ENCODE assay signal across 1 cellular context in genomic region chr15:42920281-42921048, GRCh38.
TF ChIP-seq lines count a peak whose summit lies in the region.

TSS of gene TTBK2 (minus strand) at chr15:42920778. CDS start at chr15:42878617, 42,161 bp downstream.

TF ChIP-seq in K562, 482 proteins besides CTCF, POLR2A, EP300 and RAD21 (continued from another document and continues in another):
- TF ChIP-seq, protein P1, sequence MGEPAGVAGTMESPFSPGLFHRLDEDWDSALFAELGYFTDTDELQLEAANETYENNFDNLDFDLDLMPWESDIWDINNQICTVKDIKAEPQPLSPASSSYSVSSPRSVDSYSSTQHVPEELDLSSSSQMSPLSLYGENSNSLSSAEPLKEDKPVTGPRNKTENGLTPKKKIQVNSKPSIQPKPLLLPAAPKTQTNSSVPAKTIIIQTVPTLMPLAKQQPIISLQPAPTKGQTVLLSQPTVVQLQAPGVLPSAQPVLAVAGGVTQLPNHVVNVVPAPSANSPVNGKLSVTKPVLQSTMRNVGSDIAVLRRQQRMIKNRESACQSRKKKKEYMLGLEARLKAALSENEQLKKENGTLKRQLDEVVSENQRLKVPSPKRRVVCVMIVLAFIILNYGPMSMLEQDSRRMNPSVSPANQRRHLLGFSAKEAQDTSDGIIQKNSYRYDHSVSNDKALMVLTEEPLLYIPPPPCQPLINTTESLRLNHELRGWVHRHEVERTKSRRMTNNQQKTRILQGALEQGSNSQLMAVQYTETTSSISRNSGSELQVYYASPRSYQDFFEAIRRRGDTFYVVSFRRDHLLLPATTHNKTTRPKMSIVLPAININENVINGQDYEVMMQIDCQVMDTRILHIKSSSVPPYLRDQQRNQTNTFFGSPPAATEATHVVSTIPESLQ (CRISPR knock-in tag; IDR thresholded peaks at IDR 0.05) = no peak
- no peak for TF ChIP-seq SMAD4 (CRISPR knock-in tag; conservative IDR thresholded peaks at IDR 0.05)
- no peak for TF ChIP-seq ZNF146 (CRISPR knock-in tag; IDR thresholded peaks at IDR 0.05; ENCODE audit: unreplicated experiment)
- TF ChIP-seq NELFE (IDR thresholded peaks at IDR 0.05; ENCODE audit: insufficient read depth, insufficient read length) = no peak
- no peak for TF ChIP-seq ZNF584 (CRISPR knock-in tag; IDR thresholded peaks at IDR 0.05; ENCODE audit: low read depth)
- TF ChIP-seq BCL6 (CRISPR knock-in tag; IDR thresholded peaks at IDR 0.05) = no peak
- TF ChIP-seq, protein P2, sequence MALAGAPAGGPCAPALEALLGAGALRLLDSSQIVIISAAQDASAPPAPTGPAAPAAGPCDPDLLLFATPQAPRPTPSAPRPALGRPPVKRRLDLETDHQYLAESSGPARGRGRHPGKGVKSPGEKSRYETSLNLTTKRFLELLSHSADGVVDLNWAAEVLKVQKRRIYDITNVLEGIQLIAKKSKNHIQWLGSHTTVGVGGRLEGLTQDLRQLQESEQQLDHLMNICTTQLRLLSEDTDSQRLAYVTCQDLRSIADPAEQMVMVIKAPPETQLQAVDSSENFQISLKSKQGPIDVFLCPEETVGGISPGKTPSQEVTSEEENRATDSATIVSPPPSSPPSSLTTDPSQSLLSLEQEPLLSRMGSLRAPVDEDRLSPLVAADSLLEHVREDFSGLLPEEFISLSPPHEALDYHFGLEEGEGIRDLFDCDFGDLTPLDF (CRISPR knock-in tag; IDR thresholded peaks at IDR 0.05) = no peak
- TF ChIP-seq, protein P3, sequence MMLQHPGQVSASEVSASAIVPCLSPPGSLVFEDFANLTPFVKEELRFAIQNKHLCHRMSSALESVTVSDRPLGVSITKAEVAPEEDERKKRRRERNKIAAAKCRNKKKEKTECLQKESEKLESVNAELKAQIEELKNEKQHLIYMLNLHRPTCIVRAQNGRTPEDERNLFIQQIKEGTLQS (IDR thresholded peaks at IDR 0.05) = no peak
- TF ChIP-seq, protein P3 (CRISPR knock-in tag; conservative IDR thresholded peaks at IDR 0.05) = no peak
- no peak for TF ChIP-seq TGIF2 (CRISPR knock-in tag; IDR thresholded peaks at IDR 0.05)
- TF ChIP-seq ZNF12 (CRISPR knock-in tag; IDR thresholded peaks at IDR 0.05) = no peak
- no peak for TF ChIP-seq HDGF (IDR thresholded peaks at IDR 0.05)
- TF ChIP-seq MTA3 (IDR thresholded peaks at IDR 0.05; ENCODE audit: borderline replicate concordance) = peak; percentile 87; the same call in 1 of the 2 replicates
- TF ChIP-seq ELK1 (CRISPR knock-in tag; IDR thresholded peaks at IDR 0.05) = no peak
- TF ChIP-seq MEF2A (IDR thresholded peaks at IDR 0.05; ENCODE audit: control insufficient read depth, low read depth, low read length) = no peak
- TF ChIP-seq GTF3C2 (IDR thresholded peaks at IDR 0.05; ENCODE audit: borderline replicate concordance, extremely low read depth, insufficient read length) = no peak
- peak; percentile 87 for TF ChIP-seq KLF13 (tag; IDR thresholded peaks at IDR 0.05; ENCODE audit: borderline replicate concordance, low read depth)
- TF ChIP-seq E2F5 (CRISPR knock-in tag; IDR thresholded peaks at IDR 0.05) = no peak
- 0 out of 2 replicates have a peak, but pooled peaks have one; percentile 31 for TF ChIP-seq ZNF263 (CRISPR knock-in tag; IDR thresholded peaks at IDR 0.05; ENCODE audit: borderline replicate concordance)
- TF ChIP-seq, protein P4, sequence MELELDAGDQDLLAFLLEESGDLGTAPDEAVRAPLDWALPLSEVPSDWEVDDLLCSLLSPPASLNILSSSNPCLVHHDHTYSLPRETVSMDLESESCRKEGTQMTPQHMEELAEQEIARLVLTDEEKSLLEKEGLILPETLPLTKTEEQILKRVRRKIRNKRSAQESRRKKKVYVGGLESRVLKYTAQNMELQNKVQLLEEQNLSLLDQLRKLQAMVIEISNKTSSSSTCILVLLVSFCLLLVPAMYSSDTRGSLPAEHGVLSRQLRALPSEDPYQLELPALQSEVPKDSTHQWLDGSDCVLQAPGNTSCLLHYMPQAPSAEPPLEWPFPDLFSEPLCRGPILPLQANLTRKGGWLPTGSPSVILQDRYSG (tag; conservative IDR thresholded peaks at IDR 0.05; ENCODE audit: low read depth) = no peak
- TF ChIP-seq, protein P5, sequence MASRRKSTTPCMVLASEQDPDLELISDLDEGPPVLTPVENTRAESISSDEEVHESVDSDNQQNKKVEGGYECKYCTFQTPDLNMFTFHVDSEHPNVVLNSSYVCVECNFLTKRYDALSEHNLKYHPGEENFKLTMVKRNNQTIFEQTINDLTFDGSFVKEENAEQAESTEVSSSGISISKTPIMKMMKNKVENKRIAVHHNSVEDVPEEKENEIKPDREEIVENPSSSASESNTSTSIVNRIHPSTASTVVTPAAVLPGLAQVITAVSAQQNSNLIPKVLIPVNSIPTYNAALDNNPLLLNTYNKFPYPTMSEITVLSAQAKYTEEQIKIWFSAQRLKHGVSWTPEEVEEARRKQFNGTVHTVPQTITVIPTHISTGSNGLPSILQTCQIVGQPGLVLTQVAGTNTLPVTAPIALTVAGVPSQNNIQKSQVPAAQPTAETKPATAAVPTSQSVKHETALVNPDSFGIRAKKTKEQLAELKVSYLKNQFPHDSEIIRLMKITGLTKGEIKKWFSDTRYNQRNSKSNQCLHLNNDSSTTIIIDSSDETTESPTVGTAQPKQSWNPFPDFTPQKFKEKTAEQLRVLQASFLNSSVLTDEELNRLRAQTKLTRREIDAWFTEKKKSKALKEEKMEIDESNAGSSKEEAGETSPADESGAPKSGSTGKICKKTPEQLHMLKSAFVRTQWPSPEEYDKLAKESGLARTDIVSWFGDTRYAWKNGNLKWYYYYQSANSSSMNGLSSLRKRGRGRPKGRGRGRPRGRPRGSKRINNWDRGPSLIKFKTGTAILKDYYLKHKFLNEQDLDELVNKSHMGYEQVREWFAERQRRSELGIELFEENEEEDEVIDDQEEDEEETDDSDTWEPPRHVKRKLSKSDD (conservative IDR thresholded peaks at IDR 0.05; ENCODE audit: low read length) = no peak
- 0 out of 2 replicates have a peak, but pooled peaks have one; percentile 41 for TF ChIP-seq RHOXF2B (CRISPR knock-in tag; conservative IDR thresholded peaks at IDR 0.05)
- no peak for TF ChIP-seq ZNF174 (CRISPR knock-in tag; IDR thresholded peaks at IDR 0.05)
- no peak; the same call in 1 of the 2 replicates for TF ChIP-seq NR2C1 (IDR thresholded peaks at IDR 0.05)
- TF ChIP-seq NR2C1 (tag; IDR thresholded peaks at IDR 0.05) = peak; percentile 65; the same call in 1 of the 2 replicates
- no peak for TF ChIP-seq MED1 (CRISPR knock-in tag; IDR thresholded peaks at IDR 0.05; ENCODE audit: borderline replicate concordance)
- no peak for TF ChIP-seq NCOR1 (IDR thresholded peaks at IDR 0.05)
- TF ChIP-seq GTF2A2 (tag; IDR thresholded peaks at IDR 0.05) = no peak
- no peak for TF ChIP-seq YBX1 (IDR thresholded peaks at IDR 0.05)
- TF ChIP-seq ZNF766 (CRISPR knock-in tag; conservative IDR thresholded peaks at IDR 0.05) = no peak
- TF ChIP-seq THRAP3 (IDR thresholded peaks at IDR 0.05; ENCODE audit: borderline replicate concordance) = no peak
- peak; percentile 89 for TF ChIP-seq ATF7 (IDR thresholded peaks at IDR 0.05)
- TF ChIP-seq ZNF407 (IDR thresholded peaks at IDR 0.05; ENCODE audit: low read depth) = no peak
- peak; percentile 99 for TF ChIP-seq MBD2 (IDR thresholded peaks at IDR 0.05; ENCODE audit: borderline replicate concordance, low read depth)
- TF ChIP-seq DNMT1 (IDR thresholded peaks at IDR 0.05) = no peak
- no peak for TF ChIP-seq SMAD2 (IDR thresholded peaks at IDR 0.05; ENCODE audit: low read depth, low read length)
- TF ChIP-seq HMG20A (CRISPR knock-in tag; conservative IDR thresholded peaks at IDR 0.05) = no peak
- TF ChIP-seq, protein P6, sequence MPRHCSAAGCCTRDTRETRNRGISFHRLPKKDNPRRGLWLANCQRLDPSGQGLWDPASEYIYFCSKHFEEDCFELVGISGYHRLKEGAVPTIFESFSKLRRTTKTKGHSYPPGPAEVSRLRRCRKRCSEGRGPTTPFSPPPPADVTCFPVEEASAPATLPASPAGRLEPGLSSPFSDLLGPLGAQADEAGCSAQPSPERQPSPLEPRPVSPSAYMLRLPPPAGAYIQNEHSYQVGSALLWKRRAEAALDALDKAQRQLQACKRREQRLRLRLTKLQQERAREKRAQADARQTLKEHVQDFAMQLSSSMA (CRISPR knock-in tag; IDR thresholded peaks at IDR 0.05) = no peak
- peak; percentile 39; the same call in 1 of the 2 replicates for TF ChIP-seq JUN (IDR thresholded peaks at IDR 0.05; ENCODE audit: borderline replicate concordance, low read depth, low read length)
- TF ChIP-seq JUN (CRISPR knock-in tag; IDR thresholded peaks at IDR 0.05; ENCODE audit: borderline replicate concordance) = no peak
- 0 out of 2 replicates have a peak, but pooled peaks have one; percentile 33 for TF ChIP-seq SOX6 (IDR thresholded peaks at IDR 0.05)
